Comparison of ENCODE assay signal across 2 cellular contexts in the genomic region with DNA sequence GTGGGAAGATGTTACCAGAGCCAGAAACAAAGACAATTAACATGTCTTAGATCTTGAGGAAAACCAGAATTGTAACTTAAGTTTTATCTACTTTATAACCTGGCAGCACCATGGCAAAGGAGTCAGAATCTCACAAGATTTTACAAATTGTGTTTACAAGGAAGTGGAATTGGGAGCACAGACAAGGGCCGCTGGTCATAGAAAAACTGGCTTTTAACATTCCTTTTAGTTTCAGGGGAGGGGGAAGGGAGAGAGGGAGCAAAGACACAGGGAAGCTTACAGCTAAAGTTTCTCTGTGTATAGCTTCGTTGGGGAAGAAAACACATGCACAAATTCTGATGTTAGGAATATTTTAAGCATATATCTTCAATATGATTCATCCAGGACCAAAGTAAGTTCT.
A peak's percentile ranks its signal among the peaks of the same experiment; 100 is the strongest.
TF ChIP-seq lines count a peak whose summit lies in the region.

No MANE protein-coding gene starts in this region.

TF ChIP-seq in GM23338, 12 proteins besides CTCF, POLR2A, EP300 and RAD21:
- TF ChIP-seq CREB1 (CRISPR knock-in tag; IDR thresholded peaks at IDR 0.05; ENCODE audit: low read depth), result no peak
- TF ChIP-seq ZNF331 (CRISPR knock-in tag; IDR thresholded peaks at IDR 0.05; ENCODE audit: low read depth), result no peak
- no peak for TF ChIP-seq EZH2phosphoT487 (IDR thresholded peaks at IDR 0.05; ENCODE audit: unreplicated experiment)
- no peak for TF ChIP-seq NANOG (IDR thresholded peaks at IDR 0.05; ENCODE audit: borderline replicate concordance)
- TF ChIP-seq, protein P1, sequence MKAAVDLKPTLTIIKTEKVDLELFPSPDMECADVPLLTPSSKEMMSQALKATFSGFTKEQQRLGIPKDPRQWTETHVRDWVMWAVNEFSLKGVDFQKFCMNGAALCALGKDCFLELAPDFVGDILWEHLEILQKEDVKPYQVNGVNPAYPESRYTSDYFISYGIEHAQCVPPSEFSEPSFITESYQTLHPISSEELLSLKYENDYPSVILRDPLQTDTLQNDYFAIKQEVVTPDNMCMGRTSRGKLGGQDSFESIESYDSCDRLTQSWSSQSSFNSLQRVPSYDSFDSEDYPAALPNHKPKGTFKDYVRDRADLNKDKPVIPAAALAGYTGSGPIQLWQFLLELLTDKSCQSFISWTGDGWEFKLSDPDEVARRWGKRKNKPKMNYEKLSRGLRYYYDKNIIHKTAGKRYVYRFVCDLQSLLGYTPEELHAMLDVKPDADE (IDR thresholded peaks at IDR 0.05), result no peak
- no peak for TF ChIP-seq JUNB (IDR thresholded peaks at IDR 0.05; ENCODE audit: unreplicated experiment)
- TF ChIP-seq STAT1 (IDR thresholded peaks at IDR 0.05; ENCODE audit: unreplicated experiment), result no peak
- TF ChIP-seq POLR2AphosphoS5 (IDR thresholded peaks at IDR 0.05; ENCODE audit: low read depth), result no peak
- TF ChIP-seq, protein P2, sequence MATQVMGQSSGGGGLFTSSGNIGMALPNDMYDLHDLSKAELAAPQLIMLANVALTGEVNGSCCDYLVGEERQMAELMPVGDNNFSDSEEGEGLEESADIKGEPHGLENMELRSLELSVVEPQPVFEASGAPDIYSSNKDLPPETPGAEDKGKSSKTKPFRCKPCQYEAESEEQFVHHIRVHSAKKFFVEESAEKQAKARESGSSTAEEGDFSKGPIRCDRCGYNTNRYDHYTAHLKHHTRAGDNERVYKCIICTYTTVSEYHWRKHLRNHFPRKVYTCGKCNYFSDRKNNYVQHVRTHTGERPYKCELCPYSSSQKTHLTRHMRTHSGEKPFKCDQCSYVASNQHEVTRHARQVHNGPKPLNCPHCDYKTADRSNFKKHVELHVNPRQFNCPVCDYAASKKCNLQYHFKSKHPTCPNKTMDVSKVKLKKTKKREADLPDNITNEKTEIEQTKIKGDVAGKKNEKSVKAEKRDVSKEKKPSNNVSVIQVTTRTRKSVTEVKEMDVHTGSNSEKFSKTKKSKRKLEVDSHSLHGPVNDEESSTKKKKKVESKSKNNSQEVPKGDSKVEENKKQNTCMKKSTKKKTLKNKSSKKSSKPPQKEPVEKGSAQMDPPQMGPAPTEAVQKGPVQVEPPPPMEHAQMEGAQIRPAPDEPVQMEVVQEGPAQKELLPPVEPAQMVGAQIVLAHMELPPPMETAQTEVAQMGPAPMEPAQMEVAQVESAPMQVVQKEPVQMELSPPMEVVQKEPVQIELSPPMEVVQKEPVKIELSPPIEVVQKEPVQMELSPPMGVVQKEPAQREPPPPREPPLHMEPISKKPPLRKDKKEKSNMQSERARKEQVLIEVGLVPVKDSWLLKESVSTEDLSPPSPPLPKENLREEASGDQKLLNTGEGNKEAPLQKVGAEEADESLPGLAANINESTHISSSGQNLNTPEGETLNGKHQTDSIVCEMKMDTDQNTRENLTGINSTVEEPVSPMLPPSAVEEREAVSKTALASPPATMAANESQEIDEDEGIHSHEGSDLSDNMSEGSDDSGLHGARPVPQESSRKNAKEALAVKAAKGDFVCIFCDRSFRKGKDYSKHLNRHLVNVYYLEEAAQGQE (IDR thresholded peaks at IDR 0.05; ENCODE audit: unreplicated experiment), result no peak
TF ChIP-seq in GM23338: peak in this region for 0.

TF ChIP-seq in H1, 55 proteins besides CTCF, POLR2A, EP300 and RAD21:
- TF ChIP-seq CHD2 (IDR thresholded peaks at IDR 0.05; ENCODE audit: low read length), result no peak
- peak; percentile 2; the same call in 1 of the 2 replicates for TF ChIP-seq E2F6 (IDR thresholded peaks at IDR 0.05)
